In the genomic region with DNA sequence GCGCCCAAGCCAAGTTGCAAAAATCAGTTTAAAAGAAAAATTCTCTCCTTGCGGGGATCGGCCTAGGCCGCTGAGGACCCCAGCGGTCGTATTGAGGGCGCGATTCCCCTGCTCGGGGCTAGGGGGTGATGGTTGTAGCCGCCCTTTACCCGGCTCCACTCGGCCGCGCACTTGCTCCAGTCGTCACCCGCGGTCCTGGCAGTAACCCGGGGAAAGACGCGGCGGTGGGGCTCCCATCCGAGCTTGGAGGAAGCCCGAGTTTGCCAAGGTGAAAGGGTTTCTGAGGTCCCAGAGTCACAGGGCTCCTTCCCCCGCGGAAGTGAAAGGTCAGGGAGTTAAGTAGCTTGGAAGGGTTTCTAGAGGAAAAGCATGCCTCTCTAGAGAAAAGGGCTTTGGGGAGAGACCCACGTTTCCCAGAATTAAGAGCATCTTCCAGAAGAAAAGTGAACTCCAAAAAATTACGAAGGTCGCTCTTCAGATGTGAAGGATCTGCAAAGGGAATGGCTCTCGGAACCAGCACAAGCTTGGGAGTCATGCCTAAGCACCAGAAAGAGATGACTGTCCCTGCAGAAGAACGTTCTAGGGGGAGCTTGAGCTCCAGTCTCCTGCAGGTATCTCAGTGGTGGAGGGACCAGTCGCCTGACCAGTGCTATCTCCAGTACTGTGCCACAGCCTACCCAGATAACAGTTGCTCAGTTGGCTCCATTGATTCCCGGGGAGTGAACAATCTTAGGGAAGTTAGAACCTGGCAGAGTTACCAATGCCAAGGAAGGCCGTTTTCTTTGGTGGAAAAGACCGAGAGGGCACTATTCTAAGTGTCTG, we compare ENCODE assay signal across 8 cellular contexts. TPM values are rescaled to one million over a fixed set of nuclear protein-coding genes. Genes with fewer than 3 reads are reported as not detected.
DNase-seq lines count a peak whose midpoint lies in the region; ATAC-seq, FAIRE-seq and TF ChIP-seq lines count a peak whose summit lies in the region.

No MANE protein-coding gene starts in this region.

- peak overlapping the region; percentile 96 for H3K27ac ChIP-seq in GM12878 (ENCODE audit: control insufficient read depth, insufficient read depth)
- no peak overlapping the region for H3K27ac ChIP-seq in iPS-20b (ENCODE audit: low read length)

- no peak; the same call in 1 of the 2 replicates for TF ChIP-seq POLR2A in GM12878 (IDR thresholded peaks at IDR 0.05; ENCODE audit: low read depth, low read length)

- no peak for TF ChIP-seq RAD21 in GM12878 (IDR thresholded peaks at IDR 0.05; ENCODE audit: insufficient read depth, low read depth, low read length)

- CTCF ChIA-PET in GM12878 (lab: Yijun Ruan, JAX), result interaction anchor here (0.6 to 1.2 kb wide), 5 partner anchors 17 to 1768 kb away, joined by 3 to 4 read pairs (median 3); a partner anchor contains a TSS

- H3K27me3 ChIP-seq in GM12878 (replicated peaks in 1 of 2; ENCODE audit: control insufficient read depth in 2 of 2, insufficient read depth in 2 of 2, low read length in 1 of 2) (no peaks in the 10 kb centered on the region), iPS-20b (ENCODE audit: insufficient read depth, low read length) (peaks cover 7% of the 10 kb centered on the region; the same call in 1 of the 2 replicates), skeletal muscle satellite cell (ENCODE audit: control insufficient read depth, insufficient read depth, low read length) (no peaks in the 10 kb centered on the region)

- intact Hi-C loops in GM12878 (cut with micrococcal nuclease; ENCODE audit: unreplicated experiment), result loop anchor here (1.0 to 5.0 kb wide), 5 partner anchors 15 to 443 kb away; a partner anchor contains a TSS

- H2AFZ ChIP-seq in GM12878 (ENCODE audit: control insufficient read depth, low read depth, low read length), result peak overlapping the region; percentile 48; the same call in 1 of the 2 replicates

- H3K4me1 ChIP-seq in GM12878 (ENCODE audit: control insufficient read depth, insufficient read depth, low read length) (peaks cover 7% of the 10 kb centered on the region), iPS-20b (ENCODE audit: insufficient read depth, low read length) (peaks cover 8% of the 10 kb centered on the region; the same call in 1 of the 2 replicates), skeletal muscle satellite cell (ENCODE audit: control insufficient read depth, insufficient read depth, low read length) (peaks cover 24% of the 10 kb centered on the region)

- in situ Hi-C loops in ACHN (cut with HindIII; ENCODE audit: low pct_ligation_motif_present, low pct_unique_long_range_greater_than_20kb, low sequenced_read_pairs), result no loop called here
- in situ Hi-C loops in GM12878 (cut with MboI), result loop anchor here (10.0 kb wide), 1 partner anchor 447 kb away; a partner anchor contains a TSS

- ATAC-seq in GM18858 (IDR thresholded peaks at IDR 0.05; ENCODE audit: unreplicated experiment) (peak; percentile 0), HG03135 (IDR thresholded peaks at IDR 0.05; ENCODE audit: unreplicated experiment) (peak; percentile 10), GM12878 (peak; percentile 30), GM18520 (IDR thresholded peaks at IDR 0.05; ENCODE audit: unreplicated experiment) (no peak)

- POLR2A ChIA-PET in GM12878 (lab: Charles Lee), result interaction anchor here (0.9 to 1.3 kb wide), 4 partner anchors 16 to 232 kb away, joined by 4 to 9 read pairs (median 6); a partner anchor contains a TSS

- TF ChIP-seq EP300 in GM12878 (IDR thresholded peaks at IDR 0.05; ENCODE audit: borderline replicate concordance in 1 of 2, control insufficient read depth in 1 of 2, low read depth in 2 of 2, low read length in 2 of 2), result no peak

- peak overlapping the region; percentile 95 for H3K9ac ChIP-seq in GM12878 (ENCODE audit: control insufficient read depth, insufficient read depth, low read length)
- peak overlapping the region; percentile 84; the same call in 1 of the 2 replicates for H3K9ac ChIP-seq in iPS-20b (ENCODE audit: low read depth, low read length)
- peak overlapping the region; percentile 92 for H3K9ac ChIP-seq in skeletal muscle satellite cell (ENCODE audit: low read depth, low read length)

- peak overlapping the region; percentile 97 for H3K4me3 ChIP-seq in GM12878
- peak overlapping the region; percentile 90 for H3K4me3 ChIP-seq in iPS-20b (ENCODE audit: low read length)
- H3K4me3 ChIP-seq in skeletal muscle satellite cell (ENCODE audit: low read length), result peak overlapping the region; percentile 84

- no peaks in the 10 kb centered on the region for H3K9me3 ChIP-seq in GM12878 (replicated peaks; ENCODE audit: control insufficient read depth, insufficient read depth, low read length)
- H3K9me3 ChIP-seq in iPS-20b (ENCODE audit: insufficient read depth, low read depth, low read length), result no peaks in the 10 kb centered on the region
- no peaks in the 10 kb centered on the region for H3K9me3 ChIP-seq in skeletal muscle satellite cell (replicated peaks; ENCODE audit: low read length)

- RAD21 ChIA-PET in GM12878 (lab: Charles Lee; ENCODE audit: unreplicated experiment), result interaction anchor here (0.7 to 2.0 kb wide), 7 partner anchors 13 to 442 kb away, joined by 3 to 7 read pairs (median 4); a partner anchor contains a TSS

- DNase-seq in ACHN, result peak; percentile 33
- DNase-seq in SK-N-DZ (ENCODE audit: low spot score), result peak; percentile 15
- no peak for DNase-seq in GM12878 (ENCODE audit: low read depth, low spot score)

- no peak for FAIRE-seq in GM12878 (lab: Jason Lieb, UNC)

- no peak for TF ChIP-seq CTCF in GM12878 (IDR thresholded peaks at IDR 0.05 in 2 of 3, conservative IDR thresholded peaks at IDR 0.05 in 1 of 3; ENCODE audit: control insufficient read depth in 2 of 3, extremely low read depth in 1 of 3, insufficient read depth in 1 of 3, low read depth in 3 of 3, low read length in 3 of 3)

- H3K4me2 ChIP-seq in GM12878 (ENCODE audit: control insufficient read depth, insufficient read depth), result peak overlapping the region; percentile 56
- H3K4me2 ChIP-seq in skeletal muscle satellite cell (ENCODE audit: low read length), result peak overlapping the region; percentile 95

- TSS peak; percentile 67 for BruUV-seq in GM12878 (replicated peaks; lab: Mats Ljungman, UMichigan)

- H4K20me1 ChIP-seq in GM12878 (ENCODE audit: control insufficient read depth, insufficient read depth), result no peaks in the 10 kb centered on the region

- under 1% methylated on average over 34 of the region's 34 CpGs for WGBS in GM12878 (ENCODE audit: insufficient coverage, insufficient replicate concordance, low lambda C conversion rate, missing lambda C conversion rate)

- H3K79me2 ChIP-seq in GM12878 (ENCODE audit: control insufficient read depth, insufficient read depth, low read length), result peaks cover 39% of the 10 kb centered on the region

- H3K36me3 ChIP-seq in GM12878 (ENCODE audit: control insufficient read depth in 2 of 2, insufficient read depth in 2 of 2, low read length in 1 of 2), result peaks cover 2 to 8% of the 10 kb centered on the region in 2 experiments; a peak in 2 of 4 replicates
- H3K36me3 ChIP-seq in iPS-20b (ENCODE audit: insufficient read depth, low read depth, low read length), result peaks cover 25% of the 10 kb centered on the region
- H3K36me3 ChIP-seq in skeletal muscle satellite cell (ENCODE audit: insufficient read depth, low read length), result peaks cover 13% of the 10 kb centered on the region

- SMC1A ChIA-PET in GM12878 (lab: Charles Lee; ENCODE audit: uncharacterized antibody, unreplicated experiment), result interaction anchor here (0.6 to 2.2 kb wide), 5 partner anchors 17 to 230 kb away, joined by 3 to 9 read pairs (median 5); no protein-coding TSS in a partner anchor

RNA-seq across cellular contexts. Expression of a gene that starts 0.9 kb away (rescaled TPM):
- polyA plus RNA-seq in SK-N-DZ (2014; cell fraction: cytosol; rRNA removed), result 61.4 and 63.7 TPM in 2 replicates
- 31.5 and 31.8 TPM in 2 replicates for polyA plus RNA-seq in SK-N-DZ (2014; cell fraction: nucleus; rRNA removed)
- 88.9 and 91.1 TPM in 2 replicates for total RNA-seq in GM12878 (2013; cell fraction: nucleolus; rRNA removed)
- total RNA-seq in GM12878 (2014; rRNA removed), result 168 and 206 TPM in 2 replicates
- 217 and 228 TPM in 2 replicates for total RNA-seq in GM12878 (2014; rRNA removed; fragmentation: Illumina TruSeq; extraction: Trizol)
- total RNA-seq in GM12878 (2021), result 134 and 135 TPM in 2 replicates
- 145 TPM for polyA plus RNA-seq in GM12878 (2011; ENCODE audit: low read depth)
- polyA plus RNA-seq in GM12878 (2011; rRNA removed), result 202 and 218 TPM in 2 replicates
- polyA plus RNA-seq in GM12878 (2011; cell fraction: cytosol; rRNA removed), result 140 and 153 TPM in 2 replicates
- 109 and 118 TPM in 2 replicates for polyA plus RNA-seq in GM12878 (2011; cell fraction: nucleus; rRNA removed)
- polyA plus RNA-seq in GM12878 (2012), result 148 and 170 TPM in 2 replicates
- 210 and 227 TPM in 2 replicates for polyA plus RNA-seq in GM12878 (2014; fragmentation: Illumina TruSeq; extraction: Trizol)
- polyA plus RNA-seq in GM12878 (2014; fragmentation: Nextera tagmentation; extraction: Ambion mirVana), result 100 to 1,000 TPM; 153 to 206 TPM
- 131 and 154 TPM in 2 replicates for polyA plus RNA-seq in GM12878 (2014; rRNA removed)
- 100 to 1,000 TPM; 245 to 249 TPM for polyA plus RNA-seq in GM12878 (2016; fragmentation: Nextera tagmentation; extraction: Ambion mirVana)
- polyA minus RNA-seq in GM12878 (2011; rRNA and poly(A)+ RNA removed), result 141 and 160 TPM in 2 replicates
- 60.9 and 81.1 TPM in 2 replicates for polyA minus RNA-seq in GM12878 (2011; cell fraction: cytosol; rRNA and poly(A)+ RNA removed)
- polyA minus RNA-seq in GM12878 (2011; cell fraction: nucleus; rRNA and poly(A)+ RNA removed), result 52.6 and 83.4 TPM in 2 replicates
- total RNA-seq in skeletal muscle satellite cell (2012; rRNA removed), result 117 and 123 TPM in 2 replicates

RNA-seq across cellular contexts. Expression of a gene that starts 36.6 kb away (rescaled TPM):
- polyA plus RNA-seq in SK-N-DZ (2014; cell fraction: cytosol; rRNA removed), result 15.3 and 15.8 TPM in 2 replicates
- polyA plus RNA-seq in SK-N-DZ (2014; cell fraction: nucleus; rRNA removed), result 16.8 and 26.4 TPM in 2 replicates
- total RNA-seq in GM12878 (2013; cell fraction: nucleolus; rRNA removed), result 59.3 and 62.7 TPM in 2 replicates
- total RNA-seq in GM12878 (2014; rRNA removed) (19.3 and 19.9 TPM in 2 replicates), GM12878 (2014; rRNA removed; fragmentation: Illumina TruSeq; extraction: Trizol) (46.2 and 56.0 TPM in 2 replicates), GM12878 (2021) (71.4 and 72.7 TPM in 2 replicates)
- 10.9 TPM for polyA plus RNA-seq in GM12878 (2011; ENCODE audit: low read depth)
- polyA plus RNA-seq in GM12878 (2011; rRNA removed) (48.0 and 54.6 TPM in 2 replicates), GM12878 (2014; fragmentation: Illumina TruSeq; extraction: Trizol) (18.6 and 22.6 TPM in 2 replicates), GM12878 (2014; fragmentation: Nextera tagmentation; extraction: Ambion mirVana) (10 to 100 TPM; 44.4 to 77.4 TPM), GM12878 (2014; rRNA removed) (32.6 and 51.7 TPM in 2 replicates), GM12878 (2016; fragmentation: Nextera tagmentation; extraction: Ambion mirVana) (10 to 100 TPM; 64.5 to 71.0 TPM)
- polyA plus RNA-seq in GM12878 (2011; cell fraction: cytosol; rRNA removed), result 17.8 and 21.4 TPM in 2 replicates
- 20.1 and 22.0 TPM in 2 replicates for polyA plus RNA-seq in GM12878 (2011; cell fraction: nucleus; rRNA removed)
- 48.2 and 54.3 TPM in 2 replicates for polyA plus RNA-seq in GM12878 (2012)
- 17.3 and 21.6 TPM in 2 replicates for polyA minus RNA-seq in GM12878 (2011; rRNA and poly(A)+ RNA removed)
- polyA minus RNA-seq in GM12878 (2011; cell fraction: cytosol; rRNA and poly(A)+ RNA removed), result 19.1 and 33.7 TPM in 2 replicates
- 19.0 and 25.4 TPM in 2 replicates for polyA minus RNA-seq in GM12878 (2011; cell fraction: nucleus; rRNA and poly(A)+ RNA removed)
- 7.9 and 9.6 TPM in 2 replicates for total RNA-seq in skeletal muscle satellite cell (2012; rRNA removed)
